ENCODE assay signal across 8 cellular contexts in genomic region chr2:160652236-160652635, GRCh38.
A peak's percentile ranks its signal among the peaks of the same experiment; 100 is the strongest.
DNase-seq lines count a peak whose midpoint lies in the region; ATAC-seq and FAIRE-seq lines count a peak whose summit lies in the region.

No MANE protein-coding gene starts in this region.

- peak; percentile 35 to 45 for DNase-seq in activated CD4-positive, alpha-beta T cell treated with anti-CD3 and anti-CD28 coated beads for 24 hours (ENCODE audit: low read depth in 2 of 2)
- DNase-seq in effector memory CD8-positive, alpha-beta T cell = peak; percentile 30 to 37 (median 35)
- DNase-seq in stimulated activated CD4-positive, alpha-beta T cell treated with anti-CD3 and anti-CD28 coated beads, Interleukin-4, amount 100 ng/mL, for 24 hours = peak; percentile 60
- DNase-seq in NCI-H187 treated with DMSO at 0.1 percent for 48 hours (lab: John Stamatoyannopoulos, UW) = no peak
- no peak for DNase-seq in 8988T
- DNase-seq in frontal cortex (ENCODE audit: low spot score in 2 of 2) = no peak

- ATAC-seq in HG02884 (IDR thresholded peaks at IDR 0.05; ENCODE audit: unreplicated experiment) (peak; percentile 60), HG03139 (IDR thresholded peaks at IDR 0.05; ENCODE audit: unreplicated experiment) (no peak)
- peak; percentile 99 for ATAC-seq in effector memory CD8-positive, alpha-beta T cell (replicated peaks)

- H3K9me3 Mint-ChIP-seq in effector memory CD8-positive, alpha-beta T cell = no peaks in the 10 kb centered on the region

- no peak for FAIRE-seq in frontal cortex (lab: Jason Lieb, UNC)

- H3K4me1 Mint-ChIP-seq in effector memory CD8-positive, alpha-beta T cell (ENCODE audit: low read depth in 2 of 2) = peaks cover 9 to 10% of the 10 kb centered on the region in 2 donors

- peaks cover 11 to 19% of the 10 kb centered on the region in 2 donors for H3K27me3 Mint-ChIP-seq in effector memory CD8-positive, alpha-beta T cell

- peak overlapping the region; percentile 0 to 1 for H3K4me3 Mint-ChIP-seq in effector memory CD8-positive, alpha-beta T cell

- H3K36me3 Mint-ChIP-seq in effector memory CD8-positive, alpha-beta T cell (ENCODE audit: insufficient read depth) = peaks cover 5% of the 10 kb centered on the region

- no peak overlapping the region for H3K27ac Mint-ChIP-seq in effector memory CD8-positive, alpha-beta T cell

Comparison
In these comparisons a context has a peak if more than half of its experiments do, and no peak if none do; other contexts are left out.
1. DNase-seq: peak in activated CD4-positive, alpha-beta T cell treated with anti-CD3 and anti-CD28 coated beads for 24 hours (2 of 2), effector memory CD8-positive, alpha-beta T cell (3 of 3) and stimulated activated CD4-positive, alpha-beta T cell treated with anti-CD3 and anti-CD28 coated beads, Interleukin-4, amount 100 ng/mL, for 24 hours (single experiment); none in NCI-H187 treated with DMSO at 0.1 percent for 48 hours (single experiment), 8988T (single experiment) and frontal cortex (0 of 2).